In the genomic region with DNA sequence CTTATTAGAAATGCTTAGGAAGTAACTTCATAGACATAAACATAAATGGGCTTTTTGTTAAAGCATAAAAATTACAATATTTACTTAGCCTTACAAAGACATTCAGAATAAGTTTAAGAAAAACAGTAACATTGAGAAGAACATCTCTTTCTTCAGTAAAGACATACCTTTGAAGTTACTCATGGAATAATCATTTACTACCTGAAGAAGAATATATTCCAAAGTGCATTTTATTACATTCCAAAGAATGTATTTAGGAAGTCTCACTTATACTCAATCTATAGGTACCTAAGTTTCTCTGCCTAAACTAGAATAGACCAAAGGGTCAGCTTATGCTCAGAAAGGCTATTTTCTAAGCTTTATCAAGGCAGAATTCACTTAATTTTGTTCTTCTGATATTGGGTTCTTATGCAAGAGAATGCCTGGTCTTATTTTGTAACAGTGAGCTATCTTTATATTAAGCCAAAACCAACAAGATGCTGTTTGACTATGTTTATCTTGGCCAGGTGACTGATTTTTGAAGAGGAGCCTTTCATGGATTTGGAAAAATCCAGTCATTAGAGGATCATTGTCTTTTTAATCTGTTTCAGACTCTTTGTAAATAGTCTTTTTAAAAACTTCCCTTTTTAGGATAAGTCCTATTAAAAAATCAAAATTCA, we compare ENCODE assay signal across 22 cellular contexts.
A peak's percentile ranks its signal among the peaks of the same experiment; 100 is the strongest.
DNase-seq lines count a peak whose midpoint lies in the region; ATAC-seq and TF ChIP-seq lines count a peak whose summit lies in the region.
"Had no signal": no experiment of that assay in that cellular context is flagged by ENCODE, and none has a peak within 500 bp of the region (broad histone marks: within the 10 kb centered on the region; RNA-seq: fewer than 3 reads in every experiment).

No MANE protein-coding gene starts in this region.

- H3K9me3 Mint-ChIP-seq in MCF 10A (ENCODE audit: unreplicated experiment) = no peaks in the 10 kb centered on the region
- H3K9me3 Mint-ChIP-seq: immature natural killer cell, nephron progenitor cell had no signal

- H3K27me3 Mint-ChIP-seq in MCF 10A (ENCODE audit: insufficient read depth, unreplicated experiment) = no peaks in the 10 kb centered on the region
- H3K27me3 Mint-ChIP-seq: activated naive CD8-positive, alpha-beta T cell had no signal

- DNase-seq in MCF 10A (ENCODE audit: unreplicated experiment) = peak; percentile 74
- no peak for DNase-seq in breast epithelium (ENCODE audit: low spot score in 2 of 2)
- DNase-seq in brain pericyte (ENCODE audit: low read depth, low spot score) = peak; percentile 40
- DNase-seq in kidney tubule cell (ENCODE audit: low spot score) = peak; percentile 52
- DNase-seq in tibial nerve (ENCODE audit: low spot score in 2 of 2) = no peak
- no peak for DNase-seq in NCI-H1048 (lab: John Stamatoyannopoulos, UW)
- DNase-seq in ovary = no peak
- DNase-seq: activated CD8-positive, alpha-beta T cell treated with anti-CD3 and anti-CD28 coated beads, Interleukin-2, amount 10 ng/mL, durations not matched to agents 7 days and 5 days; activated T-cell treated with anti-CD3 and anti-CD28 coated beads, Interleukin-2, amount 50 U/mL, for 48 hours; DMS79 treated with DMSO at 0.1 percent for 48 hours; heart right ventricle; immature natural killer cell; mesendoderm; MV-4-11; NCI-H2081 treated with DMSO at 0.1 percent for 48 hours; NCI-H510A; nephron progenitor cell; psoas muscle; SIG-M5; thyroid gland had no signal

- POLR2A ChIA-PET in MCF 10A (lab: Yijun Ruan, JAX) = interaction anchor here (1.6 kb wide), 1 partner anchor 111 kb away, joined by 5 read pairs; the partner anchor contains the start of gene OLFML2B

- BruUV-seq in MCF 10A (replicated peaks; lab: Mats Ljungman, UMichigan) = no TSS peak

- no peak overlapping the region for H3K27ac Mint-ChIP-seq in MCF 10A (ENCODE audit: low read depth, unreplicated experiment)
- H3K27ac Mint-ChIP-seq: activated CD8-positive, alpha-beta T cell treated with anti-CD3 and anti-CD28 coated beads, Interleukin-2, amount 10 ng/mL, durations not matched to agents 7 days and 5 days; activated naive CD8-positive, alpha-beta T cell; immature natural killer cell; nephron progenitor cell had no signal

- TF ChIP-seq CTCF in MCF 10A (IDR thresholded peaks at IDR 0.05; ENCODE audit: unreplicated experiment) = no peak
- TF ChIP-seq CTCF in breast epithelium (IDR thresholded peaks at IDR 0.05) = no peak
- TF ChIP-seq CTCF in tibial nerve (IDR thresholded peaks at IDR 0.05) = no peak
- TF ChIP-seq CTCF in ovary (IDR thresholded peaks at IDR 0.05) = no peak

- TF ChIP-seq EP300 in tibial nerve (IDR thresholded peaks at IDR 0.05) = peak; percentile 11 to 73
- no peak for TF ChIP-seq EP300 in ovary (IDR thresholded peaks at IDR 0.05)

- peaks cover 16% of the 10 kb centered on the region for H3K4me1 Mint-ChIP-seq in MCF 10A (ENCODE audit: insufficient read depth, unreplicated experiment)

- intact Hi-C loops in MCF 10A (cut with micrococcal nuclease) (no loop called here), breast epithelium (cut with DNase I; ENCODE audit: low total_unique reads) (no loop called here), ovary (cut with DNase I) (no loop called here)

- H3K36me3 Mint-ChIP-seq in MCF 10A (ENCODE audit: insufficient read depth, unreplicated experiment) = peaks cover 6% of the 10 kb centered on the region

- H3K4me1 ChIP-seq in breast epithelium (no peaks in the 10 kb centered on the region), tibial nerve (peaks cover 0 to 53% (median 12%) of the 10 kb centered on the region in 4 donors), ovary (ENCODE audit: insufficient read depth) (peaks cover 3% of the 10 kb centered on the region)
- H3K4me1 ChIP-seq: psoas muscle had no signal

- no peak for ATAC-seq in HG02973 (IDR thresholded peaks at IDR 0.05; ENCODE audit: unreplicated experiment)
- ATAC-seq: activated CD8-positive, alpha-beta T cell treated with anti-CD3 and anti-CD28 coated beads, Interleukin-2, amount 10 ng/mL, durations not matched to agents 7 days and 5 days; heart right ventricle; psoas muscle had no signal

- H3K4me3 ChIP-seq in breast epithelium (no peak overlapping the region), tibial nerve (no peak overlapping the region), ovary (no peak overlapping the region)
- H3K4me3 ChIP-seq: heart right ventricle, psoas muscle, thyroid gland had no signal

- H3K27ac ChIP-seq in breast epithelium = no peak overlapping the region
- H3K27ac ChIP-seq in tibial nerve = peak overlapping the region in 2 of 4 donors; percentile 40 to 65
- no peak overlapping the region for H3K27ac ChIP-seq in ovary
- H3K27ac ChIP-seq: psoas muscle had no signal

- H3K4me3 Mint-ChIP-seq in MCF 10A (ENCODE audit: unreplicated experiment) = no peak overlapping the region
- H3K4me3 Mint-ChIP-seq: activated CD8-positive, alpha-beta T cell treated with anti-CD3 and anti-CD28 coated beads, Interleukin-2, amount 10 ng/mL, durations not matched to agents 7 days and 5 days; activated naive CD8-positive, alpha-beta T cell; immature natural killer cell; nephron progenitor cell had no signal

- no peaks in the 10 kb centered on the region for H3K27me3 ChIP-seq in breast epithelium
- H3K27me3 ChIP-seq in tibial nerve = no peaks in the 10 kb centered on the region
- no peaks in the 10 kb centered on the region for H3K27me3 ChIP-seq in ovary
- H3K27me3 ChIP-seq: heart right ventricle, thyroid gland had no signal

- H3K36me3 ChIP-seq in breast epithelium = no peaks in the 10 kb centered on the region
- H3K36me3 ChIP-seq in tibial nerve = peaks cover 0 to 16% (median 0%) of the 10 kb centered on the region in 3 donors
- H3K36me3 ChIP-seq in ovary = no peaks in the 10 kb centered on the region
- H3K36me3 ChIP-seq: thyroid gland had no signal

- no peak for TF ChIP-seq POLR2A in breast epithelium (IDR thresholded peaks at IDR 0.05)
- no peak for TF ChIP-seq POLR2A in tibial nerve (IDR thresholded peaks at IDR 0.05)
- TF ChIP-seq POLR2A in ovary (IDR thresholded peaks at IDR 0.05) = no peak

- no peaks in the 10 kb centered on the region for H3K9me3 ChIP-seq in breast epithelium
- H3K9me3 ChIP-seq in tibial nerve = no peaks in the 10 kb centered on the region
- no peaks in the 10 kb centered on the region for H3K9me3 ChIP-seq in ovary
- H3K9me3 ChIP-seq: heart right ventricle, psoas muscle, thyroid gland had no signal

- CTCF ChIA-PET in MCF 10A (lab: Yijun Ruan, JAX) = interaction anchor here (0.6 to 2.6 kb wide), 3 partner anchors 44 to 123 kb away, joined by 3 to 14 read pairs (median 5); no protein-coding TSS in a partner anchor

Comparison
In these comparisons a context has a peak if more than half of its experiments do, and no peak if none do; other contexts are left out.
1. DNase-seq: peak in MCF 10A (single experiment), brain pericyte (single experiment) and kidney tubule cell (single experiment); none in breast epithelium (0 of 2), tibial nerve (0 of 2), NCI-H1048 (single experiment) and ovary (0 of 5).